In genomic region chr2:12071343-12071742, GRCh38 we compare ENCODE assay signal across 14 cellular contexts.
A peak's percentile ranks its signal among the peaks of the same experiment; 100 is the strongest.
DNase-seq lines count a peak whose midpoint lies in the region; ATAC-seq, FAIRE-seq and TF ChIP-seq lines count a peak whose summit lies in the region.
"Had no signal": no experiment of that assay in that cellular context is flagged by ENCODE, and none has a peak within 500 bp of the region (broad histone marks: within the 10 kb centered on the region; RNA-seq: fewer than 3 reads in every experiment).

No MANE protein-coding gene starts in this region.

- no peak for TF ChIP-seq CTCF in WERI-Rb-1 (IDR thresholded peaks at IDR 0.05; ENCODE audit: low read depth, low read length)
- TF ChIP-seq CTCF in foreskin keratinocyte (conservative IDR thresholded peaks at IDR 0.05) = no peak

- peaks cover 1% of the 10 kb centered on the region for H3K27me3 Mint-ChIP-seq in activated T-cell treated with anti-CD3 and anti-CD28 coated beads, Interleukin-2, amount 50 U/mL, for 4 hours (ENCODE audit: low read depth)

- H3K36me3 Mint-ChIP-seq in activated T-cell treated with anti-CD3 and anti-CD28 coated beads, Interleukin-2, amount 50 U/mL, for 4 hours (ENCODE audit: insufficient read depth) = no peaks in the 10 kb centered on the region

- H3K27me3 ChIP-seq in WERI-Rb-1 (ENCODE audit: insufficient read depth, low read depth, severe bottlenecking) = no peaks in the 10 kb centered on the region
- peaks cover 24% of the 10 kb centered on the region for H3K27me3 ChIP-seq in foreskin keratinocyte

- no peak overlapping the region for H3K4me3 ChIP-seq in WERI-Rb-1 (ENCODE audit: low read depth, low read length)

- no peak for TF ChIP-seq POLR2A in GM12891 (IDR thresholded peaks at IDR 0.05; ENCODE audit: low read depth, low read length)

- ATAC-seq in GM19395 (IDR thresholded peaks at IDR 0.05; ENCODE audit: unreplicated experiment) (peak; percentile 75), HG02943 (IDR thresholded peaks at IDR 0.05; ENCODE audit: low read depth, unreplicated experiment) (peak; percentile 73), foreskin keratinocyte (no peak)
- ATAC-seq in activated T-cell treated with anti-CD3 and anti-CD28 coated beads, Interleukin-2, amount 50 U/mL, for 4 hours = no peak
- ATAC-seq: right cardiac atrium had no signal

- no peaks in the 10 kb centered on the region for H3K9me3 ChIP-seq in WERI-Rb-1 (ENCODE audit: severe bottlenecking)

- peaks cover 11% of the 10 kb centered on the region for H3K4me1 Mint-ChIP-seq in activated T-cell treated with anti-CD3 and anti-CD28 coated beads, Interleukin-2, amount 50 U/mL, for 4 hours (ENCODE audit: low read depth)

- FAIRE-seq in GM12891 (lab: Jason Lieb, UNC) = peak; percentile 76

- no peak overlapping the region for H3K4me3 Mint-ChIP-seq in activated T-cell treated with anti-CD3 and anti-CD28 coated beads, Interleukin-2, amount 50 U/mL, for 4 hours

- no peaks in the 10 kb centered on the region for H3K36me3 ChIP-seq in WERI-Rb-1

- H3K27ac ChIP-seq in WERI-Rb-1 (no peak overlapping the region), foreskin keratinocyte (no peak overlapping the region)
- H3K27ac ChIP-seq: C4-2B had no signal

- DNase-seq in GM12891 (ENCODE audit: insufficient read length, low spot score) = peak; percentile 30
- DNase-seq in MV-4-11 (lab: John Stamatoyannopoulos, UW) = peak; percentile 85
- DNase-seq in WERI-Rb-1 = no peak
- no peak for DNase-seq in anterior cingulate cortex (lab: John Stamatoyannopoulos, UW)
- DNase-seq in activated T-cell treated with anti-CD3 and anti-CD28 coated beads, Interleukin-2, amount 50 U/mL, for 4 hours = no peak
- no peak for DNase-seq in foreskin keratinocyte
- DNase-seq: activated CD4-positive, CD25-positive, alpha-beta regulatory T cell treated with anti-CD3 and anti-CD28 coated beads, Interleukin-2, amount 50 U/mL, for 72 hours; activated naive CD4-positive, alpha-beta T cell treated with anti-CD3 and anti-CD28 coated beads, Interleukin-2, amount 50 U/mL, for 16 hours; cortex of kidney; NCI-H1436; right cardiac atrium had no signal

- H3K9me3 Mint-ChIP-seq in activated T-cell treated with anti-CD3 and anti-CD28 coated beads, Interleukin-2, amount 50 U/mL, for 4 hours = no peaks in the 10 kb centered on the region

- H3K4me1 ChIP-seq in foreskin keratinocyte = no peaks in the 10 kb centered on the region

TF ChIP-seq in GM12891, 5 proteins besides CTCF, POLR2A, EP300 and RAD21:
- TF ChIP-seq TAF1 (IDR thresholded peaks at IDR 0.05; ENCODE audit: low read depth, low read length) (no peak), SPI1 (IDR thresholded peaks at IDR 0.05; ENCODE audit: low read depth, low read length) (peak; percentile 99), POU2F2 (IDR thresholded peaks at IDR 0.05; ENCODE audit: low read depth, low read length) (no peak)
TF ChIP-seq in GM12891: peak in this region for 1.

Comparison
In these comparisons a context has a peak if more than half of its experiments do, and no peak if none do; other contexts are left out.
1. DNase-seq: peak in GM12891 (single experiment) and MV-4-11 (single experiment); none in WERI-Rb-1 (single experiment), anterior cingulate cortex (0 of 58), activated T-cell treated with anti-CD3 and anti-CD28 coated beads, Interleukin-2, amount 50 U/mL, for 4 hours (single experiment) and foreskin keratinocyte (0 of 2).
2. ATAC-seq: peak in GM19395 (single experiment) and HG02943 (single experiment); none in activated T-cell treated with anti-CD3 and anti-CD28 coated beads, Interleukin-2, amount 50 U/mL, for 4 hours (0 of 2) and foreskin keratinocyte (single experiment).